Comparison of ENCODE assay signal across 9 cellular contexts in genomic region chr6:14118444-14118843, GRCh38. TPM values are rescaled to one million over a fixed set of nuclear protein-coding genes. Genes with fewer than 3 reads are reported as not detected.
DNase-seq lines count a peak whose midpoint lies in the region; ATAC-seq, FAIRE-seq and TF ChIP-seq lines count a peak whose summit lies in the region.
"Had no signal": no experiment of that assay in that cellular context is flagged by ENCODE, and none has a peak within 500 bp of the region (broad histone marks: within the 10 kb centered on the region; RNA-seq: fewer than 3 reads in every experiment).

No MANE protein-coding gene starts in this region.

- no peaks in the 10 kb centered on the region for H4K20me1 ChIP-seq in BLaER1

- CTCF ChIA-PET in HEK293 (lab: Yijun Ruan, JAX) = interaction anchor here (0.6 to 5.5 kb wide), 3 partner anchors 11 to 208 kb away, joined by 4 to 22 read pairs (median 5); no protein-coding TSS in a partner anchor

- H3K9me3 ChIP-seq in BLaER1 (no peaks in the 10 kb centered on the region), HEK293 (ENCODE audit: control insufficient read depth, insufficient read depth, low read depth, low read length) (no peaks in the 10 kb centered on the region), mononuclear cell (ENCODE audit: low read depth, low read length) (no peaks in the 10 kb centered on the region), BE2C (no peaks in the 10 kb centered on the region)

- peak overlapping the region; percentile 87 for H3K9ac ChIP-seq in BLaER1

- ATAC-seq in HG03039 (IDR thresholded peaks at IDR 0.05; ENCODE audit: unreplicated experiment) = no peak

- peaks cover 34% of the 10 kb centered on the region for H3K4me1 Mint-ChIP-seq in activated naive CD8-positive, alpha-beta T cell treated with anti-CD3 and anti-CD28 coated beads for 36 hours

- peaks cover 3% of the 10 kb centered on the region for H3K27me3 Mint-ChIP-seq in activated naive CD8-positive, alpha-beta T cell treated with anti-CD3 and anti-CD28 coated beads for 36 hours

- no peak for DNase-seq in activated naive CD8-positive, alpha-beta T cell treated with anti-CD3 and anti-CD28 coated beads for 36 hours
- DNase-seq in RCC 7860 (ENCODE audit: low spot score) (no peak), DMS 273 treated with DMSO at 0.1 percent for 48 hours (lab: John Stamatoyannopoulos, UW) (no peak), BE2C (no peak)
- DNase-seq: NCI-H1048 had no signal

- H3K4me3 Mint-ChIP-seq in activated naive CD8-positive, alpha-beta T cell treated with anti-CD3 and anti-CD28 coated beads for 36 hours = peak overlapping the region; percentile 95

- H3K4me3 ChIP-seq in BLaER1 = peak overlapping the region; percentile 90
- H3K4me3 ChIP-seq in HEK293 (ENCODE audit: low read depth, low read length) = no peak overlapping the region
- H3K4me3 ChIP-seq in mononuclear cell (ENCODE audit: low read length) = peak overlapping the region; percentile 83
- H3K4me3 ChIP-seq in BE2C (ENCODE audit: low read depth, low read length) = no peak overlapping the region

- H3K27me3 ChIP-seq in BLaER1 (no peaks in the 10 kb centered on the region), mononuclear cell (ENCODE audit: insufficient read depth, low read length) (no peaks in the 10 kb centered on the region), BE2C (peaks cover 7% of the 10 kb centered on the region; the same call in 1 of the 2 replicates)

- TF ChIP-seq CTCF in HEK293 (tag by site-specific recombination; IDR thresholded peaks at IDR 0.05) = no peak
- TF ChIP-seq CTCF in BE2C (IDR thresholded peaks at IDR 0.05; ENCODE audit: low read depth, low read length) = no peak

- POLR2A ChIA-PET in HEK293 (lab: Yijun Ruan, JAX) = interaction anchor here (0.6 kb wide), 1 partner anchor 41 kb away, joined by 3 read pairs; no protein-coding TSS in a partner anchor

- peak overlapping the region; percentile 93 for H3K27ac Mint-ChIP-seq in activated naive CD8-positive, alpha-beta T cell treated with anti-CD3 and anti-CD28 coated beads for 36 hours

- peaks cover 46% of the 10 kb centered on the region for H3K4me1 ChIP-seq in BLaER1
- H3K4me1 ChIP-seq in HEK293 (ENCODE audit: control insufficient read depth, insufficient read depth, low read length) = peaks cover 5% of the 10 kb centered on the region
- peaks cover 50% of the 10 kb centered on the region for H3K4me1 ChIP-seq in mononuclear cell (ENCODE audit: insufficient read depth, low read length)
- no peaks in the 10 kb centered on the region for H3K4me1 ChIP-seq in BE2C

- peaks cover 51% of the 10 kb centered on the region for H3K36me3 Mint-ChIP-seq in activated naive CD8-positive, alpha-beta T cell treated with anti-CD3 and anti-CD28 coated beads for 36 hours

- H3K27ac ChIP-seq in BLaER1 (peak overlapping the region; percentile 80), HEK293 (ENCODE audit: extremely low read depth, low read depth, low read length) (no peak overlapping the region)

- H3K4me2 ChIP-seq in BLaER1 = peak overlapping the region; percentile 98

- H3K9me3 Mint-ChIP-seq in activated naive CD8-positive, alpha-beta T cell treated with anti-CD3 and anti-CD28 coated beads for 36 hours = no peaks in the 10 kb centered on the region

- H3K36me3 ChIP-seq in BLaER1 = peaks cover 10% of the 10 kb centered on the region; the same call in 1 of the 2 replicates
- H3K36me3 ChIP-seq in HEK293 (ENCODE audit: control insufficient read depth in 2 of 2, insufficient read depth in 1 of 2, low read length in 2 of 2) = no peaks in the 10 kb centered on the region
- no peaks in the 10 kb centered on the region for H3K36me3 ChIP-seq in BE2C

- FAIRE-seq in RCC 7860 (lab: Jason Lieb, UNC) = no peak

TF ChIP-seq in HEK293, 187 proteins besides CTCF, POLR2A, EP300 and RAD21:
- peak; percentile 88 for TF ChIP-seq SCRT2 (tag by site-specific recombination; IDR thresholded peaks at IDR 0.05)
- no peak for TF ChIP-seq ZNF184 (tag by site-specific recombination; IDR thresholded peaks at IDR 0.05)

RNA-seq across cellular contexts. Expression of gene CD83, which starts 0.9 kb away (rescaled TPM):
- 10 to 100 TPM; 45.0 to 46.9 TPM for total RNA-seq in activated naive CD8-positive, alpha-beta T cell treated with anti-CD3 and anti-CD28 coated beads for 36 hours
- 366 TPM for total RNA-seq in mononuclear cell
- polyA plus RNA-seq in BE2C (2012; ENCODE audit: insufficient read depth, insufficient read length, low read depth) = 0.25 TPM

Comparison
In these comparisons a context has a peak if more than half of its experiments do, and no peak if none do; other contexts are left out.
1. H3K4me3 ChIP-seq: peak in BLaER1 (single experiment) and mononuclear cell (single experiment); none in HEK293 (single experiment) and BE2C (single experiment).